9 cellular contexts compared by ENCODE assay signal in the genomic region with DNA sequence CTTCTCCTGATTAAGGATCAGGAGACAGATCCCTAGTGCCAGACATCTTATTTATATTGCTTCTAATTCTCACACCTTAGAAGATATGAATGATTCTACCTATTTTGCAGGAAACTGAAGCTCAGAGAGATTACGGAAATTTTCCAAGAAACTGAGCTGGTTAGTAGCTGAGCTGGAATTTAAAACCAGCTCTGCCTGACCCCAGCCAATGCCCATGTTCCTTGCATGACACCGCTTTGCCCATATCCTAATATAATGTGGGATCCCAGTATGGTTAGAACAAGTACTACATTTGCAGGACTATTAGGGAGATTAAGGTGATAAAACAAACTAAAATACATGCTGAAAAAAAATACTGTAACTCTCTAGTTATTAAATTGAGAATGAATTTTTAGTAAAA. TPM values are rescaled to one million over a fixed set of nuclear protein-coding genes. Genes with fewer than 3 reads are reported as not detected.
A peak's percentile ranks its signal among the peaks of the same experiment; 100 is the strongest.
DNase-seq lines count a peak whose midpoint lies in the region; ATAC-seq, FAIRE-seq and TF ChIP-seq lines count a peak whose summit lies in the region.
"Had no signal": no experiment of that assay in that cellular context is flagged by ENCODE, and none has a peak within 500 bp of the region (broad histone marks: within the 10 kb centered on the region; RNA-seq: fewer than 3 reads in every experiment).

No MANE protein-coding gene starts in this region.

- no peaks in the 10 kb centered on the region for H3K9me2 ChIP-seq in GM23338 (ENCODE audit: insufficient read depth)

- no peaks in the 10 kb centered on the region; the same call in 1 of the 2 replicates for H4K20me1 ChIP-seq in GM23338 (replicated peaks; ENCODE audit: insufficient read depth)
- H4K20me1 ChIP-seq in astrocyte (ENCODE audit: insufficient read depth, low read length), result peaks cover 53% of the 10 kb centered on the region

- no peak overlapping the region; the same call in 2 of the 3 replicates for H3K4me3 Mint-ChIP-seq in GM23338
- H3K4me3 Mint-ChIP-seq in astrocyte (ENCODE audit: unreplicated experiment), result no peak overlapping the region
- H3K4me3 Mint-ChIP-seq in memory B cell, result peak overlapping the region; percentile 9

- no peak for ATAC-seq in GM23338
- no peak for ATAC-seq in memory B cell (ENCODE audit: low read depth)
- no peak for ATAC-seq in HG03108 (IDR thresholded peaks at IDR 0.05; ENCODE audit: unreplicated experiment)
- ATAC-seq in HG03520 (IDR thresholded peaks at IDR 0.05; ENCODE audit: unreplicated experiment), result no peak
- ATAC-seq in HG03025 (IDR thresholded peaks at IDR 0.05; ENCODE audit: low FRiP score, unreplicated experiment), result no peak

- peaks cover 35% of the 10 kb centered on the region for H3K4me1 Mint-ChIP-seq in GM23338
- peaks cover 21% of the 10 kb centered on the region for H3K4me1 Mint-ChIP-seq in astrocyte (ENCODE audit: low read depth, unreplicated experiment)
- peaks cover 25% of the 10 kb centered on the region for H3K4me1 Mint-ChIP-seq in memory B cell

- H3K27ac ChIP-seq in GM23338 (ENCODE audit: low read depth) (no peak overlapping the region), astrocyte (ENCODE audit: low read depth, low read length) (no peak overlapping the region)

- H3K36me3 ChIP-seq in GM23338 (ENCODE audit: insufficient read depth), result no peaks in the 10 kb centered on the region
- no peaks in the 10 kb centered on the region for H3K36me3 ChIP-seq in astrocyte (ENCODE audit: insufficient read depth, low read length)

- H3K27ac Mint-ChIP-seq in GM23338, result no peak overlapping the region
- H3K27ac Mint-ChIP-seq in astrocyte (ENCODE audit: unreplicated experiment), result peak overlapping the region; percentile 48
- H3K27ac Mint-ChIP-seq in memory B cell, result no peak overlapping the region

- H3F3A ChIP-seq in GM23338 (replicated peaks; ENCODE audit: low read depth), result no peaks in the 10 kb centered on the region

- no peak for TF ChIP-seq CTCF in GM23338 (conservative IDR thresholded peaks at IDR 0.05; ENCODE audit: low read depth in 2 of 2)
- TF ChIP-seq CTCF in astrocyte (IDR thresholded peaks at IDR 0.05; ENCODE audit: insufficient read depth, low read depth, low read length), result no peak

- H3K79me2 ChIP-seq in GM23338 (replicated peaks; ENCODE audit: insufficient read depth) (peaks cover 67% of the 10 kb centered on the region), astrocyte (ENCODE audit: insufficient read depth, low read length) (peaks cover 72% of the 10 kb centered on the region)

- peak overlapping the region; percentile 96 for H3K9ac ChIP-seq in astrocyte (ENCODE audit: low read length)

- no peak for FAIRE-seq in astrocyte (lab: Jason Lieb, UNC)

- no peaks in the 10 kb centered on the region for H3K9me3 ChIP-seq in astrocyte (ENCODE audit: insufficient read depth, low read depth, low read length)

- H2AFZ ChIP-seq in GM23338 (no peak overlapping the region), astrocyte (ENCODE audit: low read depth, low read length) (no peak overlapping the region)

- no peaks in the 10 kb centered on the region for H3K9me3 Mint-ChIP-seq in GM23338
- no peaks in the 10 kb centered on the region for H3K9me3 Mint-ChIP-seq in astrocyte (ENCODE audit: unreplicated experiment)
- no peaks in the 10 kb centered on the region for H3K9me3 Mint-ChIP-seq in memory B cell

- H3K4me3 ChIP-seq in GM23338 (peak overlapping the region; percentile 86), astrocyte (ENCODE audit: insufficient read depth, low read depth, low read length) (peak overlapping the region; percentile 90)

- H3K4me1 ChIP-seq in GM23338 (ENCODE audit: insufficient read depth) (peaks cover 45% of the 10 kb centered on the region), astrocyte (ENCODE audit: insufficient read depth, low read length) (peaks cover 22% of the 10 kb centered on the region)

- H3K27me3 Mint-ChIP-seq in GM23338 (ENCODE audit: insufficient read depth, low read depth, poor library complexity) (no peaks in the 10 kb centered on the region), astrocyte (ENCODE audit: low read depth, unreplicated experiment) (no peaks in the 10 kb centered on the region), memory B cell (no peaks in the 10 kb centered on the region)

- no peaks in the 10 kb centered on the region for H3K36me3 Mint-ChIP-seq in GM23338 (ENCODE audit: low read depth)
- no peaks in the 10 kb centered on the region for H3K36me3 Mint-ChIP-seq in astrocyte (ENCODE audit: low read depth, unreplicated experiment)
- H3K36me3 Mint-ChIP-seq in memory B cell, result peaks cover 3% of the 10 kb centered on the region

- peak overlapping the region; percentile 80 for H3K4me2 ChIP-seq in GM23338
- H3K4me2 ChIP-seq in astrocyte (ENCODE audit: low read length), result peak overlapping the region; percentile 97

- H3K27me3 ChIP-seq in GM23338 (ENCODE audit: insufficient read depth) (no peaks in the 10 kb centered on the region), astrocyte (ENCODE audit: insufficient read depth, low read length) (no peaks in the 10 kb centered on the region)

- DNase-seq in AG08395 (ENCODE audit: low spot score), result peak; percentile 3
- no peak for DNase-seq in GM23338 (ENCODE audit: low spot score)
- no peak for DNase-seq in astrocyte (ENCODE audit: low read depth)
- no peak for DNase-seq in memory B cell (ENCODE audit: low spot score in 2 of 2)
- no peak for DNase-seq in activated CD4-positive, alpha-beta T cell treated with anti-CD3 and anti-CD28 coated beads for 4 hours
- DNase-seq: head of caudate nucleus had no signal

TF ChIP-seq in GM23338, 12 proteins besides CTCF, POLR2A, EP300 and RAD21 (continues in another document):
- TF ChIP-seq ZNF114 (CRISPR knock-in tag; IDR thresholded peaks at IDR 0.05), result no peak
- no peak for TF ChIP-seq STAT1 (IDR thresholded peaks at IDR 0.05; ENCODE audit: unreplicated experiment)
- TF ChIP-seq JUNB (IDR thresholded peaks at IDR 0.05; ENCODE audit: unreplicated experiment), result no peak
- TF ChIP-seq POLR2AphosphoS5 (IDR thresholded peaks at IDR 0.05; ENCODE audit: low read depth), result no peak
- no peak for TF ChIP-seq CREB1 (CRISPR knock-in tag; IDR thresholded peaks at IDR 0.05; ENCODE audit: low read depth)
- TF ChIP-seq ZNF331 (CRISPR knock-in tag; IDR thresholded peaks at IDR 0.05; ENCODE audit: low read depth), result no peak
- TF ChIP-seq EZH2 (IDR thresholded peaks at IDR 0.05; ENCODE audit: low read depth, unreplicated experiment), result no peak
- no peak for TF ChIP-seq EZH2phosphoT487 (IDR thresholded peaks at IDR 0.05; ENCODE audit: unreplicated experiment)

RNA-seq across cellular contexts. Expression of a gene that starts 1.9 kb away (rescaled TPM):
- total RNA-seq in GM23338 (2014; rRNA removed; shearing (Covaris generic)), result 99.9 and 101 TPM in 2 replicates
- polyA plus RNA-seq in GM23338 (2016; fragmentation: Nextera tagmentation; extraction: Ambion mirVana), result 52.6 and 61.7 TPM in 2 replicates
- total RNA-seq in astrocyte, result 166 and 171 TPM in 2 replicates

RNA-seq across cellular contexts. Expression of a gene that starts 39.1 kb away (rescaled TPM):
- 93.7 and 109 TPM in 2 replicates for total RNA-seq in GM23338 (2014; rRNA removed; shearing (Covaris generic))
- polyA plus RNA-seq in GM23338 (2016; fragmentation: Nextera tagmentation; extraction: Ambion mirVana), result 963 and 996 TPM in 2 replicates
- total RNA-seq in astrocyte, result 429 and 463 TPM in 2 replicates
